ENCODE assay signal across 20 cellular contexts in the genomic region with DNA sequence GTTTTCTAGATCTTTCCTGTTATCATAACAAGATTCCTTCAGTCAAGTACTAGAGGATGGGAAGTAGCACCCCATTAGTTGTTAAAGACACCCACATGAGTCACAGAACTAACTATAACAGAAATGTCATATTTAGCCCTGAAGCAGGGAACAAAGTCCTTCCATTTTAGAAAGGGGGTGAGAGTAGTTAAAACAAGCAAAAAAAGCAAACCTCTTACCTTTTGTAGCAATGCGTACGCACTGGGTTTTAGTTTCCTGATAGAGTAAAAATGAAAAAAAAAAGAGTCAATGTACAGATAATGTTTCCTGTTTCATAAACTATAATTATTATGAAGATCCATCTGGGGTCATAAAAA.
DNase-seq lines count a peak whose midpoint lies in the region; ATAC-seq and TF ChIP-seq lines count a peak whose summit lies in the region.
"Had no signal": no experiment of that assay in that cellular context is flagged by ENCODE, and none has a peak within 500 bp of the region (broad histone marks: within the 10 kb centered on the region; RNA-seq: fewer than 3 reads in every experiment).

No MANE protein-coding gene starts in this region.

- H3K9ac ChIP-seq in SK-N-MC (ENCODE audit: insufficient read length) = peak overlapping the region; percentile 5
- no peak overlapping the region for H3K9ac ChIP-seq in smooth muscle cell (ENCODE audit: low read depth)

- H3K79me2 ChIP-seq in smooth muscle cell (ENCODE audit: low read depth) = no peaks in the 10 kb centered on the region

- H4K20me1 ChIP-seq in smooth muscle cell (ENCODE audit: low read depth) = no peaks in the 10 kb centered on the region

- BruUV-seq in Caco-2 (replicated peaks; lab: Mats Ljungman, UMichigan) = no TSS peak

- H3K36me3 ChIP-seq in Caco-2 (ENCODE audit: control insufficient read depth, insufficient read depth, low read length) (peaks cover 2% of the 10 kb centered on the region), SK-N-MC (ENCODE audit: insufficient read depth, low read length) (no peaks in the 10 kb centered on the region), smooth muscle cell (ENCODE audit: low read depth) (no peaks in the 10 kb centered on the region)

- CTCF ChIA-PET in Caco-2 (lab: Charles Lee) = interaction anchor here (0.6 kb wide), 2 partner anchors 264 to 572 kb away, joined by 3 to 5 read pairs; no protein-coding TSS in a partner anchor

- POLR2A ChIA-PET in Caco-2 (lab: Charles Lee) = no interaction called here

- no peaks in the 10 kb centered on the region for H3F3A ChIP-seq in smooth muscle cell (ENCODE audit: low read depth)

- H3K4me3 ChIP-seq in Caco-2 (ENCODE audit: low read depth, low read length) (no peak overlapping the region), SK-N-MC (peak overlapping the region; percentile 32), smooth muscle cell (no peak overlapping the region)

- peaks cover 38% of the 10 kb centered on the region for H3K4me1 ChIP-seq in Caco-2
- peaks cover 6% of the 10 kb centered on the region for H3K4me1 ChIP-seq in smooth muscle cell (ENCODE audit: low read depth)

- H3K27ac ChIP-seq in SK-N-MC (peak overlapping the region; percentile 56), smooth muscle cell (ENCODE audit: low read depth) (no peak overlapping the region)
- H3K27ac ChIP-seq: C4-2B, RWPE1 had no signal

- H3K4me3 Mint-ChIP-seq in Caco-2 (ENCODE audit: unreplicated experiment) (peak overlapping the region; percentile 48), HFFc6 (0 out of 2 replicates have a peak overlapping the region, but pooled peaks have one; percentile 26)
- H3K4me3 Mint-ChIP-seq: B cell; CD8-positive, alpha-beta memory T cell had no signal

- H3K9me3 ChIP-seq in Caco-2 (peaks cover under 1% of the 10 kb centered on the region; the same call in 1 of the 2 replicates), SK-N-MC (ENCODE audit: low read depth, low read length) (no peaks in the 10 kb centered on the region), smooth muscle cell (replicated peaks; ENCODE audit: low read depth) (no peaks in the 10 kb centered on the region)

- no peak overlapping the region for H2AFZ ChIP-seq in smooth muscle cell (ENCODE audit: low read depth)

- H3K4me1 Mint-ChIP-seq in Caco-2 (ENCODE audit: low read depth, unreplicated experiment) (peaks cover 7% of the 10 kb centered on the region), HFFc6 (ENCODE audit: low read depth) (peaks cover 54% of the 10 kb centered on the region)
- H3K4me1 Mint-ChIP-seq: B cell; CD8-positive, alpha-beta memory T cell had no signal

- H3K36me3 Mint-ChIP-seq in Caco-2 (ENCODE audit: insufficient read depth, unreplicated experiment) (peaks cover 16% of the 10 kb centered on the region), HFFc6 (ENCODE audit: low read depth) (peaks cover 27% of the 10 kb centered on the region)

- ATAC-seq in HG03520 (IDR thresholded peaks at IDR 0.05; ENCODE audit: unreplicated experiment) = no peak

- peak in 1 of 2 experiments; percentile 7 for DNase-seq in Caco-2
- DNase-seq in HFFc6 = no peak
- peak; percentile 18 for DNase-seq in SK-N-MC (ENCODE audit: low read depth, low spot score)
- no peak for DNase-seq in smooth muscle cell (lab: John Stamatoyannopoulos, UW; ENCODE audit: unreplicated experiment)
- no peak for DNase-seq in NCI-H82 (lab: John Stamatoyannopoulos, UW)
- DNase-seq in NCI-H1694 treated with DMSO at 0.1 percent for 48 hours (lab: John Stamatoyannopoulos, UW) = no peak
- DNase-seq: Calu3; CD8-positive, alpha-beta memory T cell; DMS79 treated with DMSO at 0.1 percent for 48 hours; H7; MV-4-11; NCI-H1105; NCI-H1436 treated with DMSO at 0.1 percent for 48 hours; NCI-H1930; NCI-H446 treated with DMSO at 0.1 percent for 48 hours; SHP77 had no signal

- H3K9me3 Mint-ChIP-seq in Caco-2 (ENCODE audit: unreplicated experiment) (no peaks in the 10 kb centered on the region), HFFc6 (no peaks in the 10 kb centered on the region)
- H3K9me3 Mint-ChIP-seq: CD8-positive, alpha-beta memory T cell had no signal

- no peaks in the 10 kb centered on the region for H3K27me3 ChIP-seq in Caco-2 (replicated peaks; ENCODE audit: control insufficient read depth, insufficient read depth, low read length)
- no peaks in the 10 kb centered on the region for H3K27me3 ChIP-seq in smooth muscle cell (ENCODE audit: low read depth)

- intact Hi-C loops in Caco-2 (cut with micrococcal nuclease; ENCODE audit: unreplicated experiment) = loop anchor here (5.0 to 10.0 kb wide), 2 partner anchors 260 to 303 kb away; no protein-coding TSS in a partner anchor

- WGBS in smooth muscle cell (ENCODE audit: low lambda C conversion rate) = 97% methylated on average over 2 of the region's 2 CpGs

- peak overlapping the region; percentile 73 for H3K27ac Mint-ChIP-seq in Caco-2 (ENCODE audit: unreplicated experiment)
- peak overlapping the region; percentile 48 for H3K27ac Mint-ChIP-seq in HFFc6
- H3K27ac Mint-ChIP-seq: B cell had no signal

- peak overlapping the region; percentile 8 for H3K4me2 ChIP-seq in smooth muscle cell

- H3K27me3 Mint-ChIP-seq in Caco-2 (ENCODE audit: insufficient read depth, unreplicated experiment) = no peaks in the 10 kb centered on the region
- 0 out of 2 replicates have a peak, but pooled peaks cover 2% of the 10 kb centered on the region for H3K27me3 Mint-ChIP-seq in HFFc6 (ENCODE audit: insufficient read depth)
- H3K27me3 Mint-ChIP-seq: B cell; CD8-positive, alpha-beta memory T cell had no signal

- no peak for TF ChIP-seq CTCF in Caco-2 (IDR thresholded peaks at IDR 0.05; ENCODE audit: insufficient read depth in 1 of 2, low read depth in 1 of 2, low read length in 1 of 2, severe bottlenecking in 1 of 2, unreplicated experiment in 1 of 2)
- no peak for TF ChIP-seq CTCF in HFFc6 (IDR thresholded peaks at IDR 0.05)
- TF ChIP-seq CTCF in smooth muscle cell (IDR thresholded peaks at IDR 0.05; ENCODE audit: borderline replicate concordance, insufficient read depth, poor library complexity, severe bottlenecking) = no peak
